Comparison of ENCODE assay signal across 1 cellular context in genomic region chr2:43595603-43596412, GRCh38.
TF ChIP-seq lines count a peak whose summit lies in the region.

Gene THADA (minus strand): TSS chr2:43596038. CDS start chr2:43592392, 3,646 bp downstream.

TF ChIP-seq in K562, 482 proteins besides CTCF, POLR2A, EP300 and RAD21 (continued from another document and continues in another):
- TF ChIP-seq THAP12 (CRISPR knock-in tag; IDR thresholded peaks at IDR 0.05): peak; percentile 76
- TF ChIP-seq POLR2AphosphoS2 (IDR thresholded peaks at IDR 0.05; ENCODE audit: low read length): peak; percentile 45; the same call in 1 of the 2 replicates
- TF ChIP-seq CEBPZ (IDR thresholded peaks at IDR 0.05; ENCODE audit: borderline replicate concordance, low read depth, low read length): no peak
- no peak for TF ChIP-seq CREB5 (CRISPR knock-in tag; IDR thresholded peaks at IDR 0.05)
- TF ChIP-seq CGGBP1 (CRISPR knock-in tag; IDR thresholded peaks at IDR 0.05): peak; percentile 47; the same call in 1 of the 2 replicates
- no peak for TF ChIP-seq CBFA2T3 (IDR thresholded peaks at IDR 0.05)
- TF ChIP-seq ELF1 (tag; IDR thresholded peaks at IDR 0.05): peak; percentile 95
- TF ChIP-seq ATF3 (IDR thresholded peaks at IDR 0.05): peak; percentile 99
- 0 out of 2 replicates have a peak, but pooled peaks have one; percentile 30 for TF ChIP-seq ATF3 (CRISPR knock-in tag; conservative IDR thresholded peaks at IDR 0.05)
- TF ChIP-seq PHF21A (IDR thresholded peaks at IDR 0.05; ENCODE audit: borderline replicate concordance, low read depth): no peak
- TF ChIP-seq BHLHE40 (IDR thresholded peaks at IDR 0.05; ENCODE audit: low read length): no peak
- peak; percentile 97 for TF ChIP-seq PHF8 (IDR thresholded peaks at IDR 0.05; ENCODE audit: borderline replicate concordance, low read length)
- peak; percentile 60; the same call in 1 of the 2 replicates for TF ChIP-seq DIDO1 (tag; IDR thresholded peaks at IDR 0.05; ENCODE audit: low read depth)
- TF ChIP-seq ERF (CRISPR knock-in tag; IDR thresholded peaks at IDR 0.05): no peak
- TF ChIP-seq CCNT2 (IDR thresholded peaks at IDR 0.05; ENCODE audit: borderline replicate concordance, extremely low read depth, insufficient read length, low read depth, low read length): peak; percentile 10
- 0 out of 4 replicates have a peak, but pooled peaks of 1 of the 2 experiments have one; percentile 84 for TF ChIP-seq FOXA3 (CRISPR knock-in tag; conservative IDR thresholded peaks at IDR 0.05 in 1 of 2, IDR thresholded peaks at IDR 0.05 in 1 of 2)
- TF ChIP-seq ZNF239 (CRISPR knock-in tag; IDR thresholded peaks at IDR 0.05): no peak
- peak; percentile 38; the same call in 1 of the 2 replicates for TF ChIP-seq GMEB1 (CRISPR knock-in tag; IDR thresholded peaks at IDR 0.05)
- peak; percentile 96 for TF ChIP-seq KDM5B (IDR thresholded peaks at IDR 0.05; ENCODE audit: insufficient replicate concordance, low read depth, low read length)
- peak; percentile 47; the same call in 1 of the 2 replicates for TF ChIP-seq TOE1 (IDR thresholded peaks at IDR 0.05; ENCODE audit: borderline replicate concordance)
- TF ChIP-seq TOE1 (CRISPR knock-in tag; IDR thresholded peaks at IDR 0.05; ENCODE audit: borderline replicate concordance, low read depth): no peak
- TF ChIP-seq ZNF76 (CRISPR knock-in tag; IDR thresholded peaks at IDR 0.05; ENCODE audit: borderline replicate concordance): no peak
- TF ChIP-seq SP1 (CRISPR knock-in tag; IDR thresholded peaks at IDR 0.05): peak; percentile 77; the same call in 1 of the 2 replicates
- peak; percentile 87 for TF ChIP-seq CREB3L1 (IDR thresholded peaks at IDR 0.05; ENCODE audit: borderline replicate concordance, low read depth)
- TF ChIP-seq ZBTB26 (CRISPR knock-in tag; IDR thresholded peaks at IDR 0.05): no peak
- peak; percentile 99 for TF ChIP-seq NKRF (IDR thresholded peaks at IDR 0.05; ENCODE audit: borderline replicate concordance)
- TF ChIP-seq E2F1 (CRISPR knock-in tag; IDR thresholded peaks at IDR 0.05): peak; percentile 55; the same call in 1 of the 2 replicates
- TF ChIP-seq AFF4 (CRISPR knock-in tag; IDR thresholded peaks at IDR 0.05): peak; percentile 97
- 0 out of 2 replicates have a peak, but pooled peaks have one; percentile 76 for TF ChIP-seq NR1H2 (CRISPR knock-in tag; IDR thresholded peaks at IDR 0.05)
- TF ChIP-seq USF2 (CRISPR knock-in tag; IDR thresholded peaks at IDR 0.05): no peak
- peak; percentile 69; the same call in 1 of the 2 replicates for TF ChIP-seq FOXP1 (CRISPR knock-in tag; IDR thresholded peaks at IDR 0.05)
- TF ChIP-seq RBFOX2 (IDR thresholded peaks at IDR 0.05; ENCODE audit: low read depth, low read length): peak; percentile 98
- TF ChIP-seq PML (IDR thresholded peaks at IDR 0.05; ENCODE audit: low read length): peak; percentile 90
- TF ChIP-seq TGIF2 (CRISPR knock-in tag; IDR thresholded peaks at IDR 0.05): peak; percentile 92; the same call in 1 of the 2 replicates
- peak; percentile 76 for TF ChIP-seq FOS (IDR thresholded peaks at IDR 0.05; ENCODE audit: extremely low read depth, insufficient read length)
